ENCODE assay signal across 6 cellular contexts in genomic region chr10:127427926-127428325, GRCh38.
"Had no signal": no experiment of that assay in that cellular context is flagged by ENCODE, and none has a peak within 500 bp of the region (broad histone marks: within the 10 kb centered on the region; RNA-seq: fewer than 3 reads in every experiment).

No MANE protein-coding gene starts in this region.

- H3K4me3 ChIP-seq: GM23248, K562 had no signal

- H3K4me3 Mint-ChIP-seq: H9 had no signal

- H3K27ac Mint-ChIP-seq: H9 had no signal

- DNase-seq: GM23248, GOT3, H9, HCEC 1CT, IMR-90 had no signal

- ATAC-seq: K562 had no signal

- H3K27ac ChIP-seq: GM23248 had no signal
